In the genomic region with DNA sequence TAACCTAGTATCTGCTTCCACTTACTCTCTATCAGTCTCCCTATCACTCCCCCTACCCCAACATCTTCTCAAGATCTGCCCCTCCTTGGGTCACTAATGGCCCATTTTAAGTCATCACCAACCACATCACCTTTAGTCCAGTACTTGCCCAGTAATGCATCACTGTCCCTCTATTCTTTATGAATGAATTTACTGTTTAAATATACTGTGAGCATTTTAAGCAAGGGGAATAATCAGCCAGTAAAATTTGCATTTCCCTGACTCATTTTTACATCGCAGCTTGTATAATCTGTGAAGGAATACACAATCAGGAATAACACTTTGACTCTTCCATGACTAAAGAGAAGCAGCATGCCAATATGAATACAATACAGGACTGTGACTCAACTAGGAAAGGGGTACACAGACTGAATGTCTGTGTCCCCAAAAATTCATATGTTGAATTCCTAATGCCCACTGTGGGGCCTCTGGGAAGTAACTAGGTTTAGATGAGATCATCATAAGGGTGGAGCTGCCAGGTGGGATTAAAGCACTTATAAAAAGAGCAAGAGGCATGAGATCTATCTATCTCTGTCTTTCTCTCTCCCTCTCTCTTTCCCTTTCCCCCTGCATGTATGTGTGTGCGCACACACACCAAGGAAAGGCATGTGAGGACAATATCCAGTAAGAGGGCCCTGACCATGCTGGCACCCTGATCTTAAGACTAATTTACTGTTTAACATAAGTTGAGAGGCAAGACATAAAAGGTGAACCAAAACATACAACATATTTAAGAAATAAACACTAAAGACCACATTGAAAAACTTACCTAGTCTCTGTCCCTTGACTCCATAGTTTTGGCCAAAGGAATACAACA, we compare ENCODE assay signal across 18 cellular contexts. TPM values are rescaled to one million over a fixed set of nuclear protein-coding genes. Genes with fewer than 3 reads are reported as not detected.
DNase-seq lines count a peak whose midpoint lies in the region; ATAC-seq and TF ChIP-seq lines count a peak whose summit lies in the region.
"Had no signal": no experiment of that assay in that cellular context is flagged by ENCODE, and none has a peak within 500 bp of the region (broad histone marks: within the 10 kb centered on the region; RNA-seq: fewer than 3 reads in every experiment).

No MANE protein-coding gene starts in this region.

- H3K4me2 ChIP-seq in PC-3 (ENCODE audit: low read length): no peak overlapping the region

- H2AFZ ChIP-seq in PC-3 (ENCODE audit: low read length): no peak overlapping the region

- WGBS in endodermal cell (ENCODE audit: insufficient coverage in 1 of 2, insufficient read length in 1 of 2), 2 experiments: 95 to 100% methylated on average over 1 to 2 of the region's 2 CpGs

- H3F3A ChIP-seq in PC-3 (ENCODE audit: low read length, unreplicated experiment): no peaks in the 10 kb centered on the region

- H3K79me2 ChIP-seq in PC-3 (ENCODE audit: low read length): peaks cover 7% of the 10 kb centered on the region; the same call in 1 of the 2 replicates

- H3K9ac ChIP-seq in PC-3 (ENCODE audit: low read length) (0 out of 2 replicates have a peak overlapping the region, but pooled peaks have one; percentile 11), endodermal cell (ENCODE audit: extremely low read depth, low read length, poor library complexity, severe bottlenecking) (no peak overlapping the region)

- no peak for TF ChIP-seq CTCF in PC-3 (conservative IDR thresholded peaks at IDR 0.05; ENCODE audit: low read depth, low read length)
- no peak for TF ChIP-seq CTCF in foreskin fibroblast (IDR thresholded peaks at IDR 0.05; ENCODE audit: low read depth, low read length)
- no peak for TF ChIP-seq CTCF in endodermal cell (conservative IDR thresholded peaks at IDR 0.05)

- H3K27me3 Mint-ChIP-seq in naive thymus-derived CD4-positive, alpha-beta T cell: no peaks in the 10 kb centered on the region
- no peaks in the 10 kb centered on the region for H3K27me3 Mint-ChIP-seq in endodermal cell (ENCODE audit: insufficient read depth)

- peaks cover 65% of the 10 kb centered on the region for H3K36me3 ChIP-seq in PC-3 (ENCODE audit: low read depth, low read length)
- H3K36me3 ChIP-seq in naive thymus-derived CD4-positive, alpha-beta T cell (ENCODE audit: control insufficient read depth in 2 of 3, insufficient read depth in 3 of 3, low read length in 3 of 3): peaks cover 4 to 67% (median 32%) of the 10 kb centered on the region in 3 experiments
- peaks cover 94% of the 10 kb centered on the region for H3K36me3 ChIP-seq in endodermal cell (ENCODE audit: control insufficient read depth, insufficient read depth, low read length)

- DNase-seq in activated naive CD4-positive, alpha-beta T cell treated with anti-CD3 and anti-CD28 coated beads, Interleukin-2, amount 50 U/mL, for 72 hours (ENCODE audit: low spot score in 2 of 2): no peak
- DNase-seq in activated naive CD4-positive, alpha-beta T cell treated with Interleukin-2 at 50 U/mL for 16 hours: no peak
- DNase-seq in PC-3: peak; percentile 35
- no peak for DNase-seq in naive thymus-derived CD4-positive, alpha-beta T cell
- no peak for DNase-seq in globus pallidus (ENCODE audit: low spot score)
- DNase-seq in foreskin fibroblast: no peak
- no peak for DNase-seq in endodermal cell
- DNase-seq: Caco-2, EL, Karpas-422, MG63, NCI-H1092, NCI-H146, NCI-H2081, NCI-H748 treated with DMSO at 0.1 percent for 48 hours, OCI-M1, RPMI8226 had no signal

- no peak overlapping the region for H3K4me3 ChIP-seq in PC-3 (ENCODE audit: low read length)
- H3K4me3 ChIP-seq in naive thymus-derived CD4-positive, alpha-beta T cell (ENCODE audit: low read length): no peak overlapping the region
- H3K4me3 ChIP-seq in foreskin fibroblast (ENCODE audit: low read depth in 1 of 2, low read length in 2 of 2): no peak overlapping the region
- H3K4me3 ChIP-seq in endodermal cell (ENCODE audit: low read length): no peak overlapping the region
- H3K4me3 ChIP-seq: MG63 had no signal

- H3K27me3 ChIP-seq in PC-3 (ENCODE audit: low read length) (no peaks in the 10 kb centered on the region), endodermal cell (ENCODE audit: control insufficient read depth, insufficient read depth, low read length, poor library complexity, severe bottlenecking) (no peaks in the 10 kb centered on the region)
- no peaks in the 10 kb centered on the region for H3K27me3 ChIP-seq in naive thymus-derived CD4-positive, alpha-beta T cell (ENCODE audit: control insufficient read depth in 2 of 2, insufficient read depth in 2 of 2, low read length in 2 of 2)
- H3K27me3 ChIP-seq: MG63 had no signal

- CTCF ChIA-PET in PC-3 (lab: Charles Lee): interaction anchor here (0.6 to 1.7 kb wide), 2 partner anchors 12 to 13 kb away, joined by 3 to 8 read pairs; a partner anchor contains a TSS
- CTCF ChIA-PET in naive thymus-derived CD4-positive, alpha-beta T cell (lab: Charles Lee): interaction anchor here (1.7 kb wide), 1 partner anchor 12 kb away, joined by 6 read pairs; a partner anchor contains a TSS

- H3K4me3 Mint-ChIP-seq in naive thymus-derived CD4-positive, alpha-beta T cell: peak overlapping the region in 3 of 10 donors; percentile 14 to 34 (median 15)
- no peak overlapping the region for H3K4me3 Mint-ChIP-seq in endodermal cell

- intact Hi-C loops in PC-3 (cut with micrococcal nuclease): no loop called here
- intact Hi-C loops in naive thymus-derived CD4-positive, alpha-beta T cell (cut with micrococcal nuclease): no loop called here

- no peaks in the 10 kb centered on the region for H4K20me1 ChIP-seq in PC-3 (ENCODE audit: low read length)

- peaks cover 20% of the 10 kb centered on the region for H3K4me1 ChIP-seq in PC-3 (ENCODE audit: insufficient read depth, low read length)
- peaks cover 0 to 38% of the 10 kb centered on the region in 2 donors for H3K4me1 ChIP-seq in naive thymus-derived CD4-positive, alpha-beta T cell (ENCODE audit: control insufficient read depth in 2 of 2, insufficient read depth in 2 of 2, low read length in 2 of 2)
- H3K4me1 ChIP-seq in endodermal cell (ENCODE audit: control insufficient read depth, insufficient read depth, low read length): no peaks in the 10 kb centered on the region
- H3K4me1 ChIP-seq: Caco-2 had no signal

- ATAC-seq in activated naive CD4-positive, alpha-beta T cell treated with anti-CD3 and anti-CD28 coated beads, Interleukin-2, amount 50 U/mL, for 72 hours: peak; percentile 40 to 66
- ATAC-seq in PC-3: peak; percentile 81
- ATAC-seq in naive thymus-derived CD4-positive, alpha-beta T cell: no peak

- H3K9me3 ChIP-seq in PC-3 (ENCODE audit: low read length): no peaks in the 10 kb centered on the region
- H3K9me3 ChIP-seq in naive thymus-derived CD4-positive, alpha-beta T cell (ENCODE audit: control insufficient read depth in 2 of 3, low read length in 3 of 3): no peaks in the 10 kb centered on the region
- H3K9me3 ChIP-seq in endodermal cell (ENCODE audit: control insufficient read depth, low read length): no peaks in the 10 kb centered on the region
- H3K9me3 ChIP-seq: Caco-2, MG63 had no signal

- H3K9me3 Mint-ChIP-seq in activated naive CD4-positive, alpha-beta T cell treated with anti-CD3 and anti-CD28 coated beads, Interleukin-2, amount 50 U/mL, for 72 hours: no peaks in the 10 kb centered on the region
- H3K9me3 Mint-ChIP-seq in naive thymus-derived CD4-positive, alpha-beta T cell: no peaks in the 10 kb centered on the region
- H3K9me3 Mint-ChIP-seq in endodermal cell: no peaks in the 10 kb centered on the region

- POLR2A ChIA-PET in PC-3 (lab: Charles Lee; ENCODE audit: unreplicated experiment): no interaction called here
- POLR2A ChIA-PET in naive thymus-derived CD4-positive, alpha-beta T cell (lab: Charles Lee): no interaction called here

- H3K9me2 ChIP-seq in PC-3 (replicated peaks; ENCODE audit: low read length): no peaks in the 10 kb centered on the region

- H3K4me1 Mint-ChIP-seq in naive thymus-derived CD4-positive, alpha-beta T cell: peaks cover 17 to 89% (median 84%) of the 10 kb centered on the region in 7 donors
- H3K4me1 Mint-ChIP-seq in endodermal cell: peaks cover 14% of the 10 kb centered on the region

- peak overlapping the region in 1 of 2 donors; percentile 6 for H3K27ac Mint-ChIP-seq in activated naive CD4-positive, alpha-beta T cell treated with anti-CD3 and anti-CD28 coated beads, Interleukin-2, amount 50 U/mL, for 72 hours
- H3K27ac Mint-ChIP-seq in naive thymus-derived CD4-positive, alpha-beta T cell: peak overlapping the region in 6 of 9 donors; percentile 2 to 70 (median 59)
- no peak overlapping the region for H3K27ac Mint-ChIP-seq in endodermal cell

- H3K27ac ChIP-seq in PC-3 (ENCODE audit: low read length): peak overlapping the region; percentile 67
- no peak overlapping the region for H3K27ac ChIP-seq in naive thymus-derived CD4-positive, alpha-beta T cell (ENCODE audit: low read depth, low read length)
- no peak overlapping the region for H3K27ac ChIP-seq in endodermal cell (ENCODE audit: low read depth, low read length)

- H3K36me3 Mint-ChIP-seq in activated naive CD4-positive, alpha-beta T cell treated with anti-CD3 and anti-CD28 coated beads, Interleukin-2, amount 50 U/mL, for 72 hours: peaks cover 28 to 51% of the 10 kb centered on the region in 2 donors
- peaks cover 26 to 73% (median 64%) of the 10 kb centered on the region in 5 donors for H3K36me3 Mint-ChIP-seq in naive thymus-derived CD4-positive, alpha-beta T cell
- H3K36me3 Mint-ChIP-seq in endodermal cell (ENCODE audit: low read depth): peaks cover 86% of the 10 kb centered on the region

- BruUV-seq in PC-3 (replicated peaks; lab: Mats Ljungman, UMichigan): TSS peak; percentile 26

RNA-seq across cellular contexts. Expression of a gene that starts 12.2 kb away (rescaled TPM):
- 10 to 100 TPM; 13.8 to 21.0 TPM for total RNA-seq in activated naive CD4-positive, alpha-beta T cell treated with anti-CD3 and anti-CD28 coated beads, Interleukin-2, amount 50 U/mL, for 72 hours
- total RNA-seq in PC-3 (2014; rRNA removed) (37.6 and 40.8 TPM in 2 replicates), endodermal cell (100 to 1,000 TPM; 141 to 145 TPM)
- total RNA-seq in naive thymus-derived CD4-positive, alpha-beta T cell: 10 to 100 TPM; 18.0 to 39.8 (median 31.9) TPM
- 10 to 100 TPM; 17.9 to 29.6 TPM for polyA plus RNA-seq in naive thymus-derived CD4-positive, alpha-beta T cell
- polyA plus RNA-seq in endodermal cell (2013, experiment 1 of 2): 41.8 TPM
- polyA plus RNA-seq in endodermal cell (2013, experiment 2 of 2): 44.8 TPM

RNA-seq across cellular contexts. Expression of a gene that starts 55.1 kb away (rescaled TPM):
- under 1 TPM in 1 of 2 donors, not detected in 1; 0.51 TPM for total RNA-seq in activated naive CD4-positive, alpha-beta T cell treated with anti-CD3 and anti-CD28 coated beads, Interleukin-2, amount 50 U/mL, for 72 hours
- 0.04 TPM in 1 of 2 replicates, not detected in the other for total RNA-seq in PC-3 (2014; rRNA removed)
- total RNA-seq in naive thymus-derived CD4-positive, alpha-beta T cell: not detected
- 1 to 10 TPM in 1 of 2 donors, under 1 TPM in 1; 0.11 to 1.3 TPM for polyA plus RNA-seq in naive thymus-derived CD4-positive, alpha-beta T cell
- 10 to 100 TPM in 1 of 2 donors, 1 to 10 TPM in 1; 4.9 to 11.3 TPM for total RNA-seq in endodermal cell
- polyA plus RNA-seq in endodermal cell (2013, experiment 1 of 2): 1.4 TPM
- 1.9 TPM for polyA plus RNA-seq in endodermal cell (2013, experiment 2 of 2)
- total RNA-seq: NCI-H460 had no signal
